Comparison of ENCODE assay signal across 13 cellular contexts in genomic region chr3:11705049-11705448, GRCh38.
A peak's percentile ranks its signal among the peaks of the same experiment; 100 is the strongest.
DNase-seq lines count a peak whose midpoint lies in the region; ATAC-seq, FAIRE-seq and TF ChIP-seq lines count a peak whose summit lies in the region.
"Had no signal": no experiment of that assay in that cellular context is flagged by ENCODE, and none has a peak within 500 bp of the region (broad histone marks: within the 10 kb centered on the region; RNA-seq: fewer than 3 reads in every experiment).

No MANE protein-coding gene starts in this region.

- no peak overlapping the region for H4K5ac ChIP-seq in H9 (ENCODE audit: insufficient read length, low read depth, low read length)

- H4K8ac ChIP-seq in H9 (replicated peaks; ENCODE audit: insufficient read length, low read depth, low read length) = no peak overlapping the region

- H3K56ac ChIP-seq in H9 (ENCODE audit: insufficient read length, low read depth, low read length) = no peak overlapping the region

- no peak overlapping the region for H2BK20ac ChIP-seq in H9 (ENCODE audit: low read depth, low read length, poor library complexity, severe bottlenecking)

- no peaks in the 10 kb centered on the region for H3K23me2 ChIP-seq in H9 (ENCODE audit: insufficient read length, low read depth, low read length, poor library complexity, severe bottlenecking)

- H2AK5ac ChIP-seq in H9 (ENCODE audit: insufficient read length, low read length) = no peak overlapping the region

- no peak overlapping the region for H4K91ac ChIP-seq in H9 (ENCODE audit: insufficient read length, low read depth, low read length)

- H3K4me1 Mint-ChIP-seq in H9 (peaks cover 7 to 12% of the 10 kb centered on the region in 2 experiments), astrocyte (ENCODE audit: low read depth, unreplicated experiment) (no peaks in the 10 kb centered on the region), memory B cell (peaks cover 12% of the 10 kb centered on the region), immature natural killer cell (no peaks in the 10 kb centered on the region)

- no peak overlapping the region for H2BK120ac ChIP-seq in H9 (ENCODE audit: low read depth, low read length, poor library complexity, severe bottlenecking)

- H3K4ac ChIP-seq in H9 (ENCODE audit: low read depth, low read length) = no peak overlapping the region

- H3K23ac ChIP-seq in H9 (ENCODE audit: insufficient read length, low read depth, low read length) = no peak overlapping the region

- peaks cover 4 to 11% (median 4%) of the 10 kb centered on the region in 3 experiments for H3K36me3 Mint-ChIP-seq in H9 (ENCODE audit: insufficient read depth in 1 of 3, low read depth in 3 of 3)
- peaks cover 11% of the 10 kb centered on the region for H3K36me3 Mint-ChIP-seq in astrocyte (ENCODE audit: low read depth, unreplicated experiment)
- peaks cover 39% of the 10 kb centered on the region for H3K36me3 Mint-ChIP-seq in memory B cell
- peaks cover 0 to 15% (median 12%) of the 10 kb centered on the region in 3 donors for H3K36me3 Mint-ChIP-seq in immature natural killer cell

- no peaks in the 10 kb centered on the region for H3K27me3 Mint-ChIP-seq in H9 (ENCODE audit: low read depth)
- no peaks in the 10 kb centered on the region for H3K27me3 Mint-ChIP-seq in astrocyte (ENCODE audit: low read depth, unreplicated experiment)
- H3K27me3 Mint-ChIP-seq in memory B cell = no peaks in the 10 kb centered on the region
- H3K27me3 Mint-ChIP-seq in immature natural killer cell (ENCODE audit: low read depth in 3 of 3) = peaks cover 0 to 4% (median 2%) of the 10 kb centered on the region in 3 donors

- H3K27ac Mint-ChIP-seq in H9 (peak overlapping the region in 1 of 3 experiments; percentile 49; a peak in 1 of 7 replicates), astrocyte (ENCODE audit: unreplicated experiment) (no peak overlapping the region), memory B cell (no peak overlapping the region), immature natural killer cell (no peak overlapping the region)

- H3K4me3 ChIP-seq in BJ (ENCODE audit: low read depth, low read length) (0 out of 2 replicates have a peak overlapping the region, but pooled peaks have one; percentile 2), astrocyte (ENCODE audit: insufficient read depth, low read depth, low read length) (no peak overlapping the region)

- ATAC-seq in memory B cell (ENCODE audit: low read depth) = no peak
- no peak for ATAC-seq in HG02610 (IDR thresholded peaks at IDR 0.05; ENCODE audit: unreplicated experiment)
- ATAC-seq in activated CD4-positive, CD25-positive, alpha-beta regulatory T cell treated with anti-CD3 and anti-CD28 coated beads, Interleukin-2, amount 50 U/mL, for 24 hours = no peak

- no peak overlapping the region for H3K18ac ChIP-seq in H9 (ENCODE audit: insufficient read length, low read depth, low read length)

- TF ChIP-seq CTCF in BJ (IDR thresholded peaks at IDR 0.05; ENCODE audit: insufficient read depth, low read depth, low read length) (no peak), H9 (conservative IDR thresholded peaks at IDR 0.05) (no peak), astrocyte (IDR thresholded peaks at IDR 0.05; ENCODE audit: insufficient read depth, low read depth, low read length) (no peak)

- no peak overlapping the region for H3K4me2 ChIP-seq in H9 (ENCODE audit: insufficient read depth, insufficient read length, low read length)
- H3K4me2 ChIP-seq in astrocyte (ENCODE audit: low read length) = no peak overlapping the region

- H3K4me1 ChIP-seq in H9 (ENCODE audit: insufficient read depth, low read length) (no peaks in the 10 kb centered on the region; the same call in 1 of the 2 replicates), astrocyte (ENCODE audit: insufficient read depth, low read length) (no peaks in the 10 kb centered on the region)

- H3K27me3 ChIP-seq in BJ (ENCODE audit: control insufficient read depth, insufficient read depth, low read length) (no peaks in the 10 kb centered on the region), H9 (ENCODE audit: insufficient read depth, low read length) (no peaks in the 10 kb centered on the region), astrocyte (ENCODE audit: insufficient read depth, low read length) (no peaks in the 10 kb centered on the region)

- no peak overlapping the region for H2BK12ac ChIP-seq in H9 (ENCODE audit: insufficient read length, low read depth, low read length)

- H3K79me1 ChIP-seq in H9 (ENCODE audit: insufficient read depth, low read depth, low read length, poor library complexity, severe bottlenecking) = no peaks in the 10 kb centered on the region

- H3K36me3 ChIP-seq in BJ (ENCODE audit: control insufficient read depth, insufficient read depth, low read length) (peaks cover 6% of the 10 kb centered on the region), astrocyte (ENCODE audit: insufficient read depth, low read length) (no peaks in the 10 kb centered on the region)

- H3K9me3 Mint-ChIP-seq in H9 = peaks cover 4 to 5% of the 10 kb centered on the region in 2 experiments; a peak in 3 of 5 replicates
- H3K9me3 Mint-ChIP-seq in astrocyte (ENCODE audit: unreplicated experiment) = peaks cover 5% of the 10 kb centered on the region
- H3K9me3 Mint-ChIP-seq in memory B cell = no peaks in the 10 kb centered on the region
- H3K9me3 Mint-ChIP-seq in immature natural killer cell = no peaks in the 10 kb centered on the region

- peaks cover 3% of the 10 kb centered on the region for H4K20me1 ChIP-seq in H9 (ENCODE audit: control insufficient read depth, insufficient read depth, insufficient read length)
- no peaks in the 10 kb centered on the region for H4K20me1 ChIP-seq in astrocyte (ENCODE audit: insufficient read depth, low read length)

- H2AFZ ChIP-seq in H9 (ENCODE audit: low read length) (no peak overlapping the region), astrocyte (ENCODE audit: low read depth, low read length) (no peak overlapping the region)

- no peak overlapping the region for H3T11ph ChIP-seq in H9 (ENCODE audit: low read length)

- POLR2A ChIA-PET in BJ (lab: Charles Lee) = interaction anchor here (0.5 kb wide), 1 partner anchor 1793 kb away, joined by 3 read pairs; no protein-coding TSS in a partner anchor

- H3K27ac ChIP-seq in H9 (ENCODE audit: insufficient read length, low read depth, low read length) (no peak overlapping the region), astrocyte (ENCODE audit: low read depth, low read length) (no peak overlapping the region)

- H3K79me2 ChIP-seq in H9 (ENCODE audit: insufficient read depth, low read length) (no peaks in the 10 kb centered on the region), astrocyte (ENCODE audit: insufficient read depth, low read length) (peaks cover 6% of the 10 kb centered on the region)

- CTCF ChIA-PET in BJ (lab: Yijun Ruan, JAX) = no interaction called here

- no peak overlapping the region for H2BK5ac ChIP-seq in H9 (ENCODE audit: insufficient read length, low read length)

- WGBS in H9 (ENCODE audit: extremely low coverage, insufficient read length, low lambda C conversion rate) = no CpG with 5 or more reads among the region's 27 CpGs

- H3K9me3 ChIP-seq in H9 (ENCODE audit: control insufficient read depth, low read depth, low read length) (no peaks in the 10 kb centered on the region), astrocyte (ENCODE audit: insufficient read depth, low read depth, low read length) (peaks cover 4% of the 10 kb centered on the region)

- no peak overlapping the region for H3K9ac ChIP-seq in H9 (ENCODE audit: extremely low read depth, insufficient read length, low read length)
- H3K9ac ChIP-seq in astrocyte (ENCODE audit: low read length) = no peak overlapping the region

- no peak overlapping the region for H3K14ac ChIP-seq in H9 (ENCODE audit: insufficient read depth, low read length)

- no peak for FAIRE-seq in astrocyte (lab: Jason Lieb, UNC)

- no peak for DNase-seq in BJ (ENCODE audit: low read depth)
- peak; percentile 41 for DNase-seq in H9
- DNase-seq in astrocyte (ENCODE audit: low read depth) = peak; percentile 41
- no peak for DNase-seq in memory B cell (ENCODE audit: low spot score in 2 of 2)
- DNase-seq in immature natural killer cell = no peak
- no peak for DNase-seq in mucosa of gallbladder (ENCODE audit: low spot score)
- DNase-seq: C1 segment of cervical spinal cord, HCEC 1CT, midbrain, NCI-H2227 treated with DMSO at 0.1 percent for 48 hours, SW 1271 had no signal

- H3K4me3 Mint-ChIP-seq in H9 (no peak overlapping the region), astrocyte (ENCODE audit: unreplicated experiment) (no peak overlapping the region), memory B cell (peak overlapping the region; percentile 44), immature natural killer cell (peak overlapping the region in 2 of 5 donors; percentile 64 to 67)

- no peak overlapping the region for H2BK15ac ChIP-seq in H9 (ENCODE audit: low read depth, low read length)

Comparison
In these comparisons a context has a peak if more than half of its experiments do, and no peak if none do; other contexts are left out.
1. DNase-seq: peak in H9 (single experiment) and astrocyte (single experiment); none in BJ (single experiment), memory B cell (0 of 2), immature natural killer cell (0 of 3) and mucosa of gallbladder (single experiment).